ENCODE assay signal across 13 cellular contexts in the genomic region with DNA sequence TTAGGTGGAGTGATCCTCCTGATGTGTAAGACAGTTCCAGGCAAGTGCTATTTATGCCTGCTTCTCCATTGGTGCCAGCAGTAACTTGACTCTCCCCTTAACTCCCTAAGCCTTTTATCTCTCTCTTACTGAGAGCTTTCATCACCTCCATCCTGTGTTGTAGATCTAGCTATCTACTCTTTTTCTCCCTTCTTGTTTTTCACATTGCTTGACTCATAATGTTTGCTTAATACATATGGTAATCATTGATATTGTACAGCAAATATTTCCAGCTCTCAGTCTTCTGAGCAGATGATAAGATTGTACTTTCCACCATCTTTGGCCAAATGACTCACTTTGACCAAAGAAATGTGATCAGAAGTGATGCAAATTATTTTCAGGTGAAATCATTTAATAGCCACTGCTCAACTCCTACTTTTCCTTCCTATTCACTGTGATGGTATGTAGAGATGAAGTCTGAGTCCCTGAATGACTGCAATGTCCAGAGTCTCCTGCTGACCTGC.
DNase-seq lines count a peak whose midpoint lies in the region; FAIRE-seq and TF ChIP-seq lines count a peak whose summit lies in the region.
"Had no signal": no experiment of that assay in that cellular context is flagged by ENCODE, and none has a peak within 500 bp of the region (broad histone marks: within the 10 kb centered on the region; RNA-seq: fewer than 3 reads in every experiment).

No MANE protein-coding gene starts in this region.

- TF ChIP-seq CTCF in HEK293 (tag by site-specific recombination; IDR thresholded peaks at IDR 0.05) (no peak), bronchial epithelial cell (IDR thresholded peaks at IDR 0.05; ENCODE audit: insufficient read depth, low read length, severe bottlenecking) (no peak), kidney epithelial cell (IDR thresholded peaks at IDR 0.05; ENCODE audit: insufficient read depth, low read length, poor library complexity, severe bottlenecking) (no peak)

- no peaks in the 10 kb centered on the region for H3K9me3 ChIP-seq in HEK293 (ENCODE audit: control insufficient read depth, insufficient read depth, low read depth, low read length)

- DNase-seq in AG20443 (ENCODE audit: low spot score) (peak; percentile 31), bronchial epithelial cell (ENCODE audit: low read depth) (peak; percentile 79), kidney epithelial cell (ENCODE audit: low read depth) (peak; percentile 21), NK-92 (lab: John Stamatoyannopoulos, UW; ENCODE audit: unreplicated experiment) (no peak), NCI-H1105 treated with DMSO at 0.1 percent for 48 hours (lab: John Stamatoyannopoulos, UW) (no peak), hypothalamus (lab: John Stamatoyannopoulos, UW) (no peak), dermis blood vessel endothelial cell (no peak)
- DNase-seq: naive B cell, PC-3, tibial artery had no signal

- POLR2A ChIA-PET in HEK293 (lab: Yijun Ruan, JAX) = no interaction called here

- no peak for FAIRE-seq in bronchial epithelial cell (lab: Jason Lieb, UNC)
- FAIRE-seq: H1, islet of Langerhans had no signal

- no peaks in the 10 kb centered on the region for H3K36me3 ChIP-seq in HEK293 (ENCODE audit: control insufficient read depth in 2 of 2, insufficient read depth in 1 of 2, low read length in 2 of 2)
- no peaks in the 10 kb centered on the region for H3K36me3 ChIP-seq in bronchial epithelial cell (ENCODE audit: control insufficient read depth, insufficient read depth, low read length)
- H3K36me3 ChIP-seq in kidney epithelial cell (ENCODE audit: control insufficient read depth, insufficient read depth, low read length) = no peaks in the 10 kb centered on the region
- H3K36me3 ChIP-seq: tibial artery had no signal

- H3K27me3 ChIP-seq in bronchial epithelial cell (ENCODE audit: control insufficient read depth, insufficient read depth, low read length) (no peaks in the 10 kb centered on the region), kidney epithelial cell (ENCODE audit: control insufficient read depth, insufficient read depth, low read length) (no peaks in the 10 kb centered on the region)
- H3K27me3 ChIP-seq: tibial artery had no signal

- CTCF ChIA-PET in HEK293 (lab: Yijun Ruan, JAX) = no interaction called here

- no peak overlapping the region for H3K27ac ChIP-seq in HEK293 (ENCODE audit: extremely low read depth, low read depth, low read length)
- H3K27ac ChIP-seq: tibial artery had no signal

- no peaks in the 10 kb centered on the region for H3K4me1 ChIP-seq in HEK293 (ENCODE audit: control insufficient read depth, insufficient read depth, low read length)

- H3K4me3 ChIP-seq in HEK293 (ENCODE audit: low read depth, low read length) (no peak overlapping the region), bronchial epithelial cell (ENCODE audit: low read depth, low read length) (no peak overlapping the region), kidney epithelial cell (ENCODE audit: low read depth, low read length) (no peak overlapping the region)
- H3K4me3 ChIP-seq: tibial artery had no signal

TF ChIP-seq in HEK293, 187 proteins besides CTCF, POLR2A, EP300 and RAD21:
- TF ChIP-seq ZNF660 (tag by site-specific recombination; IDR thresholded peaks at IDR 0.05) (0 out of 2 replicates have a peak, but pooled peaks have one; percentile 35), ZNF677 (tag by site-specific recombination; IDR thresholded peaks at IDR 0.05) (no peak), WT1 (tag by site-specific recombination; IDR thresholded peaks at IDR 0.05) (0 out of 2 replicates have a peak, but pooled peaks have one; percentile 42), ZNF292 (tag by site-specific recombination; IDR thresholded peaks at IDR 0.05; ENCODE audit: borderline replicate concordance, low read depth) (no peak), ZBTB20 (tag by site-specific recombination; IDR thresholded peaks at IDR 0.05) (no peak), KLF8 (tag by site-specific recombination; IDR thresholded peaks at IDR 0.05) (no peak), ZNF302 (tag by site-specific recombination; IDR thresholded peaks at IDR 0.05; ENCODE audit: low read depth) (no peak), SETDB1 (IDR thresholded peaks at IDR 0.05; ENCODE audit: insufficient read length, low read length) (peak; percentile 9), ZNF514 (tag by site-specific recombination; IDR thresholded peaks at IDR 0.05) (no peak), ZNF2 (tag by site-specific recombination; IDR thresholded peaks at IDR 0.05) (no peak)
- TF ChIP-seq, protein P1, sequence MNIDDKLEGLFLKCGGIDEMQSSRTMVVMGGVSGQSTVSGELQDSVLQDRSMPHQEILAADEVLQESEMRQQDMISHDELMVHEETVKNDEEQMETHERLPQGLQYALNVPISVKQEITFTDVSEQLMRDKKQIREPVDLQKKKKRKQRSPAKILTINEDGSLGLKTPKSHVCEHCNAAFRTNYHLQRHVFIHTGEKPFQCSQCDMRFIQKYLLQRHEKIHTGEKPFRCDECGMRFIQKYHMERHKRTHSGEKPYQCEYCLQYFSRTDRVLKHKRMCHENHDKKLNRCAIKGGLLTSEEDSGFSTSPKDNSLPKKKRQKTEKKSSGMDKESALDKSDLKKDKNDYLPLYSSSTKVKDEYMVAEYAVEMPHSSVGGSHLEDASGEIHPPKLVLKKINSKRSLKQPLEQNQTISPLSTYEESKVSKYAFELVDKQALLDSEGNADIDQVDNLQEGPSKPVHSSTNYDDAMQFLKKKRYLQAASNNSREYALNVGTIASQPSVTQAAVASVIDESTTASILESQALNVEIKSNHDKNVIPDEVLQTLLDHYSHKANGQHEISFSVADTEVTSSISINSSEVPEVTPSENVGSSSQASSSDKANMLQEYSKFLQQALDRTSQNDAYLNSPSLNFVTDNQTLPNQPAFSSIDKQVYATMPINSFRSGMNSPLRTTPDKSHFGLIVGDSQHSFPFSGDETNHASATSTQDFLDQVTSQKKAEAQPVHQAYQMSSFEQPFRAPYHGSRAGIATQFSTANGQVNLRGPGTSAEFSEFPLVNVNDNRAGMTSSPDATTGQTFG (tag by site-specific recombination; IDR thresholded peaks at IDR 0.05; ENCODE audit: borderline replicate concordance) = no peak
- TF ChIP-seq, protein P2, sequence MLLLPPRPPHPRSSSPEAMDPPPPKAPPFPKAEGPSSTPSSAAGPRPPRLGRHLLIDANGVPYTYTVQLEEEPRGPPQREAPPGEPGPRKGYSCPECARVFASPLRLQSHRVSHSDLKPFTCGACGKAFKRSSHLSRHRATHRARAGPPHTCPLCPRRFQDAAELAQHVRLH (tag by site-specific recombination; IDR thresholded peaks at IDR 0.05) = no peak

Comparison
In these comparisons a context has a peak if more than half of its experiments do, and no peak if none do; other contexts are left out.
1. DNase-seq: peak in AG20443 (single experiment), bronchial epithelial cell (single experiment) and kidney epithelial cell (single experiment); none in NK-92 (single experiment), NCI-H1105 treated with DMSO at 0.1 percent for 48 hours (single experiment), hypothalamus (0 of 51) and dermis blood vessel endothelial cell (single experiment).